Comparison of ENCODE assay signal across 29 cellular contexts in the genomic region with DNA sequence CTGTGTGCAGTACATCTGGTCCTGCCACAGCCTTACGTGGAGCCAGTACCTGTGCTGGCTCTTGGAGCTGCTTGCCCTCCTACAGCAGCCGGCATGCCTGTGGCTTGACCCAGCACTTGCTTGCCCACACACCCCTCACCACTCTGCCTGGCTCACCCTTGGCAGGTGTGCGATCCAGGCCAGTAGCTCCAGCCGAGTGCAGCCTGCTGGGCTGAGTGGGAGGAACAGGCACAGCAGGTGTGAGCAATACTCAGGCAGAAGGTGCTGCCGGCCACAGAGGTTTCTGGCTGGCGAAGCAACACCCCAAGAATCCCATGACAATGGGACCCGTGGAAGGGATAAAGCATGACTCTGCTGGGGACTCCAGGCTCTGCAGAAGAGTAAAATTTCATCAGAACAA.
DNase-seq lines count a peak whose midpoint lies in the region; ATAC-seq and TF ChIP-seq lines count a peak whose summit lies in the region.
"Had no signal": no experiment of that assay in that cellular context is flagged by ENCODE, and none has a peak within 500 bp of the region (broad histone marks: within the 10 kb centered on the region; RNA-seq: fewer than 3 reads in every experiment).

No MANE protein-coding gene starts in this region.

- H3K4ac ChIP-seq in H9 (ENCODE audit: low read depth, low read length), result no peak overlapping the region

- H3K14ac ChIP-seq in H9 (ENCODE audit: insufficient read depth, low read length), result peak overlapping the region; percentile 71

- H3K23ac ChIP-seq in H9 (ENCODE audit: insufficient read length, low read depth, low read length), result no peak overlapping the region

- H4K91ac ChIP-seq in H9 (ENCODE audit: insufficient read length, low read depth, low read length), result no peak overlapping the region

- H3T11ph ChIP-seq in H9 (ENCODE audit: low read length), result no peak overlapping the region

- H2BK15ac ChIP-seq in H9 (ENCODE audit: low read depth, low read length), result no peak overlapping the region

- peaks cover 17 to 65% (median 34%) of the 10 kb centered on the region in 11 experiments; a peak in 21 of 22 replicates for H3K9me3 ChIP-seq in BLaER1 treated with 17β-estradiol and CSF1 and Interleukin-3, amounts not matched to agents 10 nM and 100 nM (replicated peaks in 1 of 11)
- no peaks in the 10 kb centered on the region for H3K9me3 ChIP-seq in H9 (ENCODE audit: control insufficient read depth, low read depth, low read length)
- H3K9me3 ChIP-seq: ovary, suprapubic skin, upper lobe of right lung had no signal

- no peaks in the 10 kb centered on the region for H3K27me3 ChIP-seq in BLaER1 treated with 17β-estradiol and CSF1 and Interleukin-3, amounts not matched to agents 10 nM and 100 nM
- H3K27me3 ChIP-seq in H9 (ENCODE audit: insufficient read depth, low read length), result no peaks in the 10 kb centered on the region
- H3K27me3 ChIP-seq: ovary, suprapubic skin, upper lobe of right lung had no signal

- no peaks in the 10 kb centered on the region for H3K36me3 ChIP-seq in BLaER1 treated with 17β-estradiol and CSF1 and Interleukin-3, amounts not matched to agents 10 nM and 100 nM
- H3K36me3 ChIP-seq: ovary, suprapubic skin, upper lobe of right lung had no signal

- no peak overlapping the region for H3K18ac ChIP-seq in H9 (ENCODE audit: insufficient read length, low read depth, low read length)

- no peak overlapping the region for H3K4me3 ChIP-seq in BLaER1 treated with 17β-estradiol and CSF1 and Interleukin-3, amounts not matched to agents 10 nM and 100 nM
- H3K4me3 ChIP-seq: ovary, SK-N-MC, suprapubic skin, upper lobe of right lung had no signal

- H4K8ac ChIP-seq in H9 (replicated peaks; ENCODE audit: insufficient read length, low read depth, low read length), result no peak overlapping the region

- H2AFZ ChIP-seq in H9 (ENCODE audit: low read length), result no peak overlapping the region

- no peak overlapping the region for H3K9ac ChIP-seq in BLaER1 treated with 17β-estradiol and CSF1 and Interleukin-3, amounts not matched to agents 10 nM and 100 nM
- H3K9ac ChIP-seq in H9 (ENCODE audit: extremely low read depth, insufficient read length, low read length), result no peak overlapping the region

- DNase-seq in H9 (no peak), NCI-H69 (lab: John Stamatoyannopoulos, UW) (peak; percentile 43), islet precursor cell (peak; percentile 32), HPDE6-E6E7 (ENCODE audit: extremely low spot score) (no peak)
- DNase-seq: activated B cell treated with CpG ODN at 0.5 μM for 24 hours; activated CD4-positive, alpha-beta T cell treated with anti-CD3 and anti-CD28 coated beads, Interleukin-2, amount 50 U/mL, for 1 hour; activated gamma-delta T cell; activated naive CD8-positive, alpha-beta T cell treated with anti-CD3 and anti-CD28 coated beads for 36 hours; activated T-cell treated with anti-CD3 and anti-CD28 coated beads, Interleukin-2, amount 50 U/mL, for 4 hours; anterior cingulate cortex; CD8-positive, alpha-beta memory T cell; DMS 273 treated with DMSO at 0.1 percent for 48 hours; hippocampal formation; IMR-90; left cardiac atrium; NCI-H1105; NCI-H2029 treated with DMSO at 0.1 percent for 48 hours; OCI-M1; ovary; small intestine; stimulated activated naive CD4-positive, alpha-beta T cell; upper lobe of right lung had no signal

- peaks cover 10 to 52% (median 37%) of the 10 kb centered on the region in 10 experiments; a peak in 19 of 20 replicates for H3K4me1 ChIP-seq in BLaER1 treated with 17β-estradiol and CSF1 and Interleukin-3, amounts not matched to agents 10 nM and 100 nM
- H3K4me1 ChIP-seq in H9 (ENCODE audit: insufficient read depth, low read length), result no peaks in the 10 kb centered on the region
- H3K4me1 ChIP-seq: suprapubic skin, upper lobe of right lung had no signal

- ATAC-seq in GM18861 (IDR thresholded peaks at IDR 0.05; ENCODE audit: unreplicated experiment) (no peak), GM21717 (IDR thresholded peaks at IDR 0.05; ENCODE audit: unreplicated experiment) (no peak)
- ATAC-seq: activated T-cell treated with anti-CD3 and anti-CD28 coated beads, Interleukin-2, amount 50 U/mL, for 4 hours; left cardiac atrium; upper lobe of right lung had no signal

- no peaks in the 10 kb centered on the region for H3K79me2 ChIP-seq in H9 (ENCODE audit: insufficient read depth, low read length)

- TF ChIP-seq CTCF in H9 (conservative IDR thresholded peaks at IDR 0.05), result no peak

- no peaks in the 10 kb centered on the region for H3K79me1 ChIP-seq in H9 (ENCODE audit: insufficient read depth, low read depth, low read length, poor library complexity, severe bottlenecking)

- H2AK5ac ChIP-seq in H9 (ENCODE audit: insufficient read length, low read length), result no peak overlapping the region

- no peaks in the 10 kb centered on the region for H3K23me2 ChIP-seq in H9 (ENCODE audit: insufficient read length, low read depth, low read length, poor library complexity, severe bottlenecking)

- no peak overlapping the region for H4K5ac ChIP-seq in H9 (ENCODE audit: insufficient read length, low read depth, low read length)

- no peaks in the 10 kb centered on the region for H4K20me1 ChIP-seq in BLaER1 treated with 17β-estradiol and CSF1 and Interleukin-3, amounts not matched to agents 10 nM and 100 nM
- H4K20me1 ChIP-seq in H9 (ENCODE audit: control insufficient read depth, insufficient read depth, insufficient read length), result no peaks in the 10 kb centered on the region

- no CpG with 5 or more reads among the region's 7 CpGs for WGBS in H9 (ENCODE audit: extremely low coverage, insufficient read length, low lambda C conversion rate)

- H3K56ac ChIP-seq in H9 (ENCODE audit: insufficient read length, low read depth, low read length), result no peak overlapping the region

- peak overlapping the region in 7 of 11 experiments; percentile 20 to 86 (median 72); a peak in 10 of 22 replicates for H3K27ac ChIP-seq in BLaER1 treated with 17β-estradiol and CSF1 and Interleukin-3, amounts not matched to agents 10 nM and 100 nM
- H3K27ac ChIP-seq in H9 (ENCODE audit: insufficient read length, low read depth, low read length), result no peak overlapping the region
- H3K27ac ChIP-seq: ovary, SK-N-MC, suprapubic skin, upper lobe of right lung had no signal

- peaks cover 0 to 6% of the 10 kb centered on the region in 2 experiments; a peak in 2 of 4 replicates for H3K4me1 Mint-ChIP-seq in H9
- H3K4me1 Mint-ChIP-seq: activated B cell treated with CpG ODN at 0.5 μM for 24 hours, B cell, nephron had no signal

- peaks cover 8 to 13% of the 10 kb centered on the region in 2 experiments; a peak in 4 of 5 replicates for H3K9me3 Mint-ChIP-seq in H9

- no peak overlapping the region for H3K27ac Mint-ChIP-seq in H9
- H3K27ac Mint-ChIP-seq: activated B cell treated with CpG ODN at 0.5 μM for 24 hours; activated naive CD8-positive, alpha-beta T cell treated with anti-CD3 and anti-CD28 coated beads for 36 hours; B cell; CD8-positive, alpha-beta memory T cell; nephron had no signal

- no peak overlapping the region for H2BK20ac ChIP-seq in H9 (ENCODE audit: low read depth, low read length, poor library complexity, severe bottlenecking)

- no peak overlapping the region for H2BK5ac ChIP-seq in H9 (ENCODE audit: insufficient read length, low read length)

- H3K27me3 Mint-ChIP-seq in H9 (ENCODE audit: low read depth), result peaks cover 5% of the 10 kb centered on the region
- H3K27me3 Mint-ChIP-seq: activated B cell treated with CpG ODN at 0.5 μM for 24 hours, B cell had no signal

- peak overlapping the region in 6 of 11 experiments; percentile 79 to 90 (median 84); a peak in 5 of 22 replicates for H3K4me2 ChIP-seq in BLaER1 treated with 17β-estradiol and CSF1 and Interleukin-3, amounts not matched to agents 10 nM and 100 nM
- H3K4me2 ChIP-seq in H9 (ENCODE audit: insufficient read depth, insufficient read length, low read length), result no peak overlapping the region

- no peaks in the 10 kb centered on the region; a peak in 2 of 7 replicates for H3K36me3 Mint-ChIP-seq in H9 (ENCODE audit: insufficient read depth in 1 of 3, low read depth in 3 of 3)
- H3K36me3 Mint-ChIP-seq: activated naive CD8-positive, alpha-beta T cell treated with anti-CD3 and anti-CD28 coated beads for 36 hours had no signal

- no peak overlapping the region for H2BK12ac ChIP-seq in H9 (ENCODE audit: insufficient read length, low read depth, low read length)

- no peak overlapping the region for H3K4me3 Mint-ChIP-seq in H9
- H3K4me3 Mint-ChIP-seq: activated B cell treated with CpG ODN at 0.5 μM for 24 hours; activated naive CD8-positive, alpha-beta T cell treated with anti-CD3 and anti-CD28 coated beads for 36 hours; activated T-cell treated with anti-CD3 and anti-CD28 coated beads, Interleukin-2, amount 50 U/mL, for 4 hours; B cell; CD8-positive, alpha-beta memory T cell; nephron had no signal

- no peak overlapping the region for H2BK120ac ChIP-seq in H9 (ENCODE audit: low read depth, low read length, poor library complexity, severe bottlenecking)

Comparison
In these comparisons a context has a peak if more than half of its experiments do, and no peak if none do; other contexts are left out.
1. DNase-seq: peak in NCI-H69 (single experiment) and islet precursor cell (single experiment); none in H9 (single experiment) and HPDE6-E6E7 (single experiment).